In the genomic region with DNA sequence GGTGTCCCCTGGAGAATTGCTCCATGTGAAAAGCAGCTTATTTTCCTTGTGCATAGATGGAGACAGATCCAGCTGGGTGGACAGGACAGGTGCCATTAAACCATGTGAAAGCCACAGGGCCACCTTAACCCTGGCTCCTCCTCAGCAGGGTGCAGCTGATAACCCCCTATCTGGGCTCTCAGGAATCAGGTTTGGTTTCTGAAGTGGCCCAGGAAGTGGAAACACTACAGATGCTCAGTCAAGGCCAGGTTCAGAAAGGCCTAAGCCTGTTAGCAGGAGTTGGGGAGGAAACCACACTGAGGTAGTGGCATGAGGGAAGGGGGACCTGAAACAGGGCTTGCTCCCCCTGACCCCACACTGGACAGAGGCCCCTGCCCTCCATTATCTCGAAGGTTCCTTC, we compare ENCODE assay signal across 20 cellular contexts.
"Had no signal": no experiment of that assay in that cellular context is flagged by ENCODE, and none has a peak within 500 bp of the region (broad histone marks: within the 10 kb centered on the region; RNA-seq: fewer than 3 reads in every experiment).

No MANE protein-coding gene starts in this region.

- H3K36me3 Mint-ChIP-seq: activated naive CD8-positive, alpha-beta T cell; natural killer cell; WTC11 had no signal

- H3K36me3 ChIP-seq: breast epithelium, colonic mucosa, esophagus squamous epithelium, gastrocnemius medialis, left ventricle myocardium inferior, upper lobe of left lung had no signal

- H3K4me3 ChIP-seq: breast epithelium, colonic mucosa, dorsolateral prefrontal cortex, esophagus squamous epithelium, gastrocnemius medialis, left ventricle myocardium inferior, upper lobe of left lung had no signal

- H3K27ac ChIP-seq: breast epithelium, colonic mucosa, dorsolateral prefrontal cortex, esophagus squamous epithelium, gastrocnemius medialis, left ventricle myocardium inferior, upper lobe of left lung had no signal

- H3K4me1 ChIP-seq: breast epithelium, colonic mucosa, gastrocnemius medialis, left ventricle myocardium inferior, upper lobe of left lung had no signal

- H3K4me1 Mint-ChIP-seq: WTC11 had no signal

- DNase-seq: activated gamma-delta T cell treated with Interleukin-2 at 50 U/mL for 16 hours; amniotic stem cell; colonic mucosa; dorsolateral prefrontal cortex; esophagus squamous epithelium; gastrocnemius medialis; hypothalamus; left ventricle myocardium inferior; midbrain; natural killer cell; retina; stimulated activated CD4-positive, alpha-beta T cell treated with anti-CD3 and anti-CD28 coated beads, Interleukin-4, amount 100 ng/mL, for 24 hours; stimulated activated naive CD8-positive, alpha-beta T cell treated with anti-CD3 and anti-CD28 coated beads, Interleukin-15, Interleukin-2, amounts not matched to agents 100 U/mL and 50 U/mL, for 24 hours; T1000; upper lobe of left lung had no signal

- H3K9me3 Mint-ChIP-seq: activated T-helper 1 cell treated with anti-CD3 and anti-CD28 coated beads, Interleukin-12 subunit alpha, Interleukin-12 subunit beta, Interleukin-2, Interleukin-4 antibody, amounts not matched to agents 30 ng/mL and 10 ng/mL and 1 ng/mL, durations not matched to agents 14 hours and 24 hours and 36 hours; natural killer cell had no signal

- H3K27me3 Mint-ChIP-seq: activated naive CD8-positive, alpha-beta T cell; progenitor cell of endocrine pancreas had no signal

- H3K27ac Mint-ChIP-seq: activated naive CD8-positive, alpha-beta T cell; activated T-helper 1 cell treated with anti-CD3 and anti-CD28 coated beads, Interleukin-12 subunit alpha, Interleukin-12 subunit beta, Interleukin-2, Interleukin-4 antibody, amounts not matched to agents 30 ng/mL and 10 ng/mL and 1 ng/mL, durations not matched to agents 14 hours and 24 hours and 36 hours; progenitor cell of endocrine pancreas; WTC11 had no signal

- H3K9me3 ChIP-seq: breast epithelium, colonic mucosa, esophagus squamous epithelium, gastrocnemius medialis, left ventricle myocardium inferior, upper lobe of left lung had no signal

- ATAC-seq: gastrocnemius medialis; natural killer cell; stimulated activated naive CD8-positive, alpha-beta T cell treated with anti-CD3 and anti-CD28 coated beads, Interleukin-15, Interleukin-2, amounts not matched to agents 100 U/mL and 50 U/mL, for 24 hours; WTC11 had no signal

- H3K4me3 Mint-ChIP-seq: activated naive CD8-positive, alpha-beta T cell; activated T-helper 1 cell treated with anti-CD3 and anti-CD28 coated beads, Interleukin-12 subunit alpha, Interleukin-12 subunit beta, Interleukin-2, Interleukin-4 antibody, amounts not matched to agents 30 ng/mL and 10 ng/mL and 1 ng/mL, durations not matched to agents 14 hours and 24 hours and 36 hours; natural killer cell; WTC11 had no signal
